Comparison of ENCODE assay signal across 8 cellular contexts in the genomic region with DNA sequence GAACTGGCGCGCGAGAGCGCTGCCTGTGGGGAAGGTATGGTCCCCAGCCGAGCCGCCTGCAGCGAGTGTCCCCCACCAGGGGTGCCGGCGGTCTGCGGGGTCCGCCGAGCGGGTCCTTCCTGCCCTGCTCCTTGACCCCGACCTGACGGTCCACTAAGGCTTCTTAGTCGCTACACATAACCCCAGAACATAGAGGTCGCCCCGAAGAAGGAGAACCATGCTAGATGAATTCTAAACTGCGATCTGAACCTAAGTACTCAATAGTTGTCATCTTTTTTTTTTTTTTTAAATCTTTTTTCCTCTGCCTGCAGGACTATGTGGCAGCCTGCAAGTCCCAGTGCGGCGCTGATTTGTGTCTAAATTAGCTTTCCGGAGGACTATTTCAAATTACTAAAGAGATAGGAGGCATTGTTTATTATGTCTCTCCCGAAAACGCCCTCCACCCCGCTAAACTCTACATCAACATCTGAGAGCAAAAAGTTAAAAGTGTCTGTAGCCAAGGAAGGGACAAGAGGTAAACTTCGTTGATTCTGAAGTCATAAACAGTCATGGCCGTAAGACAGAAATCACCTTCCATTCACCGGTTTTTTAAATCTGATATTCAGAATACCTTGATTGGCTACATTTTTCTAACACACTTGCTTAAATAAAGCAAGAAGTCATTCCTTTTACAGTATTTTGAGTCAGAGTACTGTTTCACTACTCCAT. TPM values are rescaled to one million over a fixed set of nuclear protein-coding genes. Genes with fewer than 3 reads are reported as not detected.
DNase-seq lines count a peak whose midpoint lies in the region; ATAC-seq and TF ChIP-seq lines count a peak whose summit lies in the region.

No MANE protein-coding gene starts in this region.

- H3K4me3 ChIP-seq in PC-3 (ENCODE audit: low read length), result peak overlapping the region; percentile 92
- peak overlapping the region; percentile 52 for H3K4me3 ChIP-seq in mucosa of descending colon

- H3K9ac ChIP-seq in PC-3 (ENCODE audit: low read length), result peak overlapping the region; percentile 93

- intact Hi-C loops in PC-3 (cut with micrococcal nuclease) (loop anchor here (5.0 kb wide), 1 partner anchor 284 kb away; a partner anchor contains a TSS), mucosa of descending colon (cut with DNase I, micrococcal nuclease) (loop anchor here in 1 of 2 donors (5.0 kb wide), 1 partner anchor 284 kb away; a partner anchor contains a TSS)
- intact Hi-C loops in dendritic cell treated with granulocyte-macrophage colony-stimulating factor and Interleukin-4, amounts not matched to agents 40 ng/mL and 50 ng/mL, for 4 days (cut with micrococcal nuclease), result loop anchor here (5.0 to 10.0 kb wide), 3 partner anchors 141 to 834 kb away; a partner anchor contains a TSS

- H3K4me3 Mint-ChIP-seq in dendritic cell treated with granulocyte-macrophage colony-stimulating factor and Interleukin-4, amounts not matched to agents 40 ng/mL and 50 ng/mL, for 4 days, result peak overlapping the region; percentile 80

- H3F3A ChIP-seq in PC-3 (ENCODE audit: low read length, unreplicated experiment), result no peaks in the 10 kb centered on the region

- peak overlapping the region; percentile 84; the same call in 1 of the 2 replicates for H3K27ac ChIP-seq in PC-3 (ENCODE audit: low read length)

- H3K4me2 ChIP-seq in PC-3 (ENCODE audit: low read length), result peak overlapping the region; percentile 96

- TF ChIP-seq CTCF in PC-3 (conservative IDR thresholded peaks at IDR 0.05; ENCODE audit: low read depth, low read length) (no peak), mucosa of descending colon (IDR thresholded peaks at IDR 0.05) (no peak)

- no peaks in the 10 kb centered on the region for H4K20me1 ChIP-seq in PC-3 (ENCODE audit: low read length)

- peaks cover 7% of the 10 kb centered on the region for H3K4me1 Mint-ChIP-seq in dendritic cell treated with granulocyte-macrophage colony-stimulating factor and Interleukin-4, amounts not matched to agents 40 ng/mL and 50 ng/mL, for 4 days (ENCODE audit: low read depth)

- CTCF ChIA-PET in PC-3 (lab: Charles Lee), result interaction anchor here (0.7 kb wide), 1 partner anchor 274 kb away, joined by 3 read pairs; no protein-coding TSS in a partner anchor

- no peaks in the 10 kb centered on the region for H3K36me3 Mint-ChIP-seq in dendritic cell treated with granulocyte-macrophage colony-stimulating factor and Interleukin-4, amounts not matched to agents 40 ng/mL and 50 ng/mL, for 4 days (ENCODE audit: low read depth)

- H3K9me3 Mint-ChIP-seq in dendritic cell treated with granulocyte-macrophage colony-stimulating factor and Interleukin-4, amounts not matched to agents 40 ng/mL and 50 ng/mL, for 4 days, result no peaks in the 10 kb centered on the region

- no peaks in the 10 kb centered on the region for H3K79me2 ChIP-seq in PC-3 (ENCODE audit: low read length)

- H2AFZ ChIP-seq in PC-3 (ENCODE audit: low read length), result peak overlapping the region; percentile 99

- DNase-seq in SKM-1 treated with dmso at 0.1 percent for 144 hours (lab: John Stamatoyannopoulos, UW; ENCODE audit: unreplicated experiment) (peak; percentile 75), SKM-1 (lab: John Stamatoyannopoulos, UW; ENCODE audit: unreplicated experiment) (no peak), PC-3 (no peak), mucosa of descending colon (no peak), iPS-NIHi11 (ENCODE audit: low spot score) (no peak), NCI-H524 treated with DMSO at 0.1 percent for 48 hours (lab: John Stamatoyannopoulos, UW) (no peak)

- ATAC-seq in HG02642 (IDR thresholded peaks at IDR 0.05; ENCODE audit: poor library complexity, unreplicated experiment) (peak; percentile 41), PC-3 (no peak; the same call in 1 of the 2 replicates), mucosa of descending colon (peak; percentile 36)

- no peaks in the 10 kb centered on the region for H3K9me3 ChIP-seq in PC-3 (ENCODE audit: low read length)
- H3K9me3 ChIP-seq in mucosa of descending colon, result no peaks in the 10 kb centered on the region

- H3K36me3 ChIP-seq in PC-3 (ENCODE audit: low read depth, low read length) (no peaks in the 10 kb centered on the region), mucosa of descending colon (ENCODE audit: low read depth) (no peaks in the 10 kb centered on the region)

- POLR2A ChIA-PET in PC-3 (lab: Charles Lee; ENCODE audit: unreplicated experiment), result no interaction called here

- no peaks in the 10 kb centered on the region for H3K27me3 ChIP-seq in PC-3 (ENCODE audit: low read length)

- H3K9me2 ChIP-seq in PC-3 (replicated peaks; ENCODE audit: low read length), result no peaks in the 10 kb centered on the region

- H3K4me1 ChIP-seq in PC-3 (ENCODE audit: insufficient read depth, low read length), result 0 out of 2 replicates have a peak, but pooled peaks cover 4% of the 10 kb centered on the region
- H3K4me1 ChIP-seq in mucosa of descending colon (ENCODE audit: low read depth), result no peaks in the 10 kb centered on the region

- TSS peak; percentile 72 for BruUV-seq in PC-3 (replicated peaks; lab: Mats Ljungman, UMichigan)

- peak overlapping the region; percentile 94 for H3K27ac Mint-ChIP-seq in dendritic cell treated with granulocyte-macrophage colony-stimulating factor and Interleukin-4, amounts not matched to agents 40 ng/mL and 50 ng/mL, for 4 days

- no peaks in the 10 kb centered on the region for H3K27me3 Mint-ChIP-seq in dendritic cell treated with granulocyte-macrophage colony-stimulating factor and Interleukin-4, amounts not matched to agents 40 ng/mL and 50 ng/mL, for 4 days

RNA-seq across cellular contexts. Expression of a gene that starts 0.5 kb away (rescaled TPM):
- total RNA-seq in PC-3 (2014; rRNA removed) (not detected in 2 replicates), mucosa of descending colon (10 to 100 TPM in 2 of 3 donors, 1 to 10 TPM in 1; 5.6 to 21.1 (median 10.2) TPM)
